Comparison of ENCODE assay signal across 14 cellular contexts in genomic region chr22:39264344-39265116, GRCh38. TPM values are rescaled to one million over a fixed set of nuclear protein-coding genes. Genes with fewer than 3 reads are reported as not detected.
DNase-seq lines count a peak whose midpoint lies in the region; ATAC-seq, FAIRE-seq and TF ChIP-seq lines count a peak whose summit lies in the region.
"Had no signal": no experiment of that assay in that cellular context is flagged by ENCODE, and none has a peak within 500 bp of the region (broad histone marks: within the 10 kb centered on the region; RNA-seq: fewer than 3 reads in every experiment).

No MANE protein-coding gene starts in this region.

- H3K27ac ChIP-seq in HepG2 (ENCODE audit: extremely low read length, insufficient read depth, low read length) (no peak overlapping the region), tibial nerve (peak overlapping the region in 1 of 4 donors; percentile 15), stomach (peak overlapping the region in 1 of 5 donors; percentile 41)
- H3K27ac ChIP-seq: pancreas had no signal

- H3K27me3 ChIP-seq in HepG2 (ENCODE audit: control insufficient read depth in 1 of 2, insufficient read depth in 2 of 2, low read length in 2 of 2) (peaks cover 0 to 10% of the 10 kb centered on the region in 2 experiments; a peak in 3 of 5 replicates), tibial nerve (no peaks in the 10 kb centered on the region), stomach (no peaks in the 10 kb centered on the region)
- H3K27me3 ChIP-seq: dorsolateral prefrontal cortex, pancreas had no signal

- H3K4me3 ChIP-seq in HepG2 (replicated peaks in 1 of 3; ENCODE audit: insufficient read depth in 1 of 3, low read depth in 2 of 3, low read length in 3 of 3) = no peak overlapping the region
- no peak overlapping the region for H3K4me3 ChIP-seq in tibial nerve
- no peak overlapping the region for H3K4me3 ChIP-seq in stomach
- H3K4me3 ChIP-seq: dorsolateral prefrontal cortex, pancreas had no signal

- no peak overlapping the region for H3K9ac ChIP-seq in HepG2 (ENCODE audit: insufficient read depth, low read depth, low read length)

- POLR2A ChIA-PET in HepG2 (lab: Yijun Ruan, JAX) = no interaction called here

- H3K4me2 ChIP-seq in HepG2 (ENCODE audit: low read depth, low read length) = no peak overlapping the region

- no peaks in the 10 kb centered on the region for H3K27me3 Mint-ChIP-seq in activated naive CD4-positive, alpha-beta T cell treated with anti-CD3 and anti-CD28 coated beads, Interleukin-2, amount 50 U/mL, for 24 hours
- H3K27me3 Mint-ChIP-seq in activated T-helper 1 cell treated with anti-CD3 and anti-CD28 coated beads, Interleukin-12 subunit alpha, Interleukin-12 subunit beta, Interleukin-2, Interleukin-4 antibody, amounts not matched to agents 30 ng/mL and 10 ng/mL and 1 ng/mL, durations not matched to agents 14 hours and 24 hours and 36 hours (ENCODE audit: insufficient read depth) = peaks cover 2% of the 10 kb centered on the region
- H3K27me3 Mint-ChIP-seq: activated CD8-positive, alpha-beta memory T cell treated with anti-CD3 and anti-CD28 coated beads, Interleukin-2, amount 10 ng/mL, durations not matched to agents 7 days and 5 days had no signal

- no peaks in the 10 kb centered on the region for H3K36me3 ChIP-seq in HepG2 (replicated peaks in 1 of 2; ENCODE audit: control insufficient read depth in 1 of 2, insufficient read depth in 2 of 2, low read length in 2 of 2)
- peaks cover 0 to 4% (median 0%) of the 10 kb centered on the region in 3 donors for H3K36me3 ChIP-seq in tibial nerve
- H3K36me3 ChIP-seq in stomach = no peaks in the 10 kb centered on the region
- H3K36me3 ChIP-seq: pancreas had no signal

- H3K4me1 Mint-ChIP-seq in activated naive CD4-positive, alpha-beta T cell treated with anti-CD3 and anti-CD28 coated beads, Interleukin-2, amount 50 U/mL, for 24 hours = no peaks in the 10 kb centered on the region
- peaks cover 28% of the 10 kb centered on the region for H3K4me1 Mint-ChIP-seq in activated T-helper 1 cell treated with anti-CD3 and anti-CD28 coated beads, Interleukin-12 subunit alpha, Interleukin-12 subunit beta, Interleukin-2, Interleukin-4 antibody, amounts not matched to agents 30 ng/mL and 10 ng/mL and 1 ng/mL, durations not matched to agents 14 hours and 24 hours and 36 hours (ENCODE audit: low read depth)

- no peak for TF ChIP-seq CTCF in HepG2 (CRISPR knock-in tag; IDR thresholded peaks at IDR 0.05)
- TF ChIP-seq CTCF in tibial nerve (IDR thresholded peaks at IDR 0.05) = no peak
- TF ChIP-seq CTCF in stomach (IDR thresholded peaks at IDR 0.05) = no peak

- no peak for ATAC-seq in HepG2
- ATAC-seq: activated CD8-positive, alpha-beta memory T cell treated with anti-CD3 and anti-CD28 coated beads, Interleukin-2, amount 10 ng/mL, durations not matched to agents 7 days and 5 days had no signal

- H3K4me1 ChIP-seq in HepG2 (ENCODE audit: insufficient read depth, low read length) (peaks cover 52% of the 10 kb centered on the region), tibial nerve (peaks cover 0 to 5% (median 0%) of the 10 kb centered on the region in 4 donors), stomach (no peaks in the 10 kb centered on the region)
- H3K4me1 ChIP-seq: pancreas had no signal

- peak overlapping the region; percentile 55 for H3K27ac Mint-ChIP-seq in activated naive CD4-positive, alpha-beta T cell treated with anti-CD3 and anti-CD28 coated beads, Interleukin-2, amount 50 U/mL, for 24 hours
- H3K27ac Mint-ChIP-seq in activated T-helper 1 cell treated with anti-CD3 and anti-CD28 coated beads, Interleukin-12 subunit alpha, Interleukin-12 subunit beta, Interleukin-2, Interleukin-4 antibody, amounts not matched to agents 30 ng/mL and 10 ng/mL and 1 ng/mL, durations not matched to agents 14 hours and 24 hours and 36 hours = peak overlapping the region; percentile 70
- H3K27ac Mint-ChIP-seq: activated CD8-positive, alpha-beta memory T cell treated with anti-CD3 and anti-CD28 coated beads, Interleukin-2, amount 10 ng/mL, durations not matched to agents 7 days and 5 days had no signal

- no peak for FAIRE-seq in HepG2 (lab: Jason Lieb, UNC)
- FAIRE-seq: pancreas had no signal

- intact Hi-C loops in activated T-helper 1 cell treated with anti-CD3 and anti-CD28 coated beads, Interleukin-12 subunit alpha, Interleukin-12 subunit beta, Interleukin-2, Interleukin-4 antibody, amounts not matched to agents 30 ng/mL and 10 ng/mL and 1 ng/mL, durations not matched to agents 14 hours and 24 hours and 36 hours (cut with micrococcal nuclease) = no loop called here
- intact Hi-C loops in HepG2 (cut with micrococcal nuclease; ENCODE audit: unreplicated experiment) = loop anchor here (5.0 kb wide), 1 partner anchor 38 kb away; no protein-coding TSS in a partner anchor
- intact Hi-C loops in stomach (cut with DNase I; ENCODE audit: low total_unique reads) = no loop called here

- WGBS in HepG2 (ENCODE audit: low lambda C conversion rate) = 50% methylated on average over 11 of the region's 14 CpGs
- 69 to 78% methylated on average over 13 to 14 of the region's 14 CpGs for WGBS in tibial nerve, 2 donors
- 64 to 82% (median 76%) methylated on average over 13 to 14 of the region's 14 CpGs for WGBS in stomach, 5 donors

- CTCF ChIA-PET in HepG2 (lab: Yijun Ruan, JAX; ENCODE audit: low intra/inter-chr PET ratio, low total read pairs) = no interaction called here

- H4K20me1 ChIP-seq in HepG2 (ENCODE audit: insufficient read depth, low read length) = no peaks in the 10 kb centered on the region

- H2AFZ ChIP-seq in HepG2 (ENCODE audit: low read length) = no peak overlapping the region

- no peaks in the 10 kb centered on the region; the same call in none of the 2 replicates for H3K9me3 ChIP-seq in HepG2 (ENCODE audit: low read length)
- peaks cover 0 to 22% (median 1%) of the 10 kb centered on the region in 4 donors for H3K9me3 ChIP-seq in tibial nerve
- peaks cover 10 to 18% (median 15%) of the 10 kb centered on the region in 4 donors for H3K9me3 ChIP-seq in stomach
- H3K9me3 ChIP-seq: pancreas had no signal

- no peak for TF ChIP-seq EP300 in HepG2 (IDR thresholded peaks at IDR 0.05; ENCODE audit: low read depth in 2 of 2, low read length in 2 of 2)
- TF ChIP-seq EP300 in HepG2 (CRISPR knock-in tag; IDR thresholded peaks at IDR 0.05; ENCODE audit: borderline replicate concordance) = no peak
- peak in 1 of 2 donors; percentile 39 for TF ChIP-seq EP300 in tibial nerve (IDR thresholded peaks at IDR 0.05)
- no peak for TF ChIP-seq EP300 in stomach (IDR thresholded peaks at IDR 0.05)

- no peak for DNase-seq in activated naive CD4-positive, alpha-beta T cell (lab: John Stamatoyannopoulos, UW)
- DNase-seq in activated T-helper 1 cell treated with anti-CD3 and anti-CD28 coated beads, Interleukin-12 subunit alpha, Interleukin-12 subunit beta, Interleukin-2, Interleukin-4 antibody, amounts not matched to agents 30 ng/mL and 10 ng/mL and 1 ng/mL, durations not matched to agents 14 hours and 24 hours and 36 hours (ENCODE audit: low spot score) = no peak
- DNase-seq in HepG2 (ENCODE audit: low spot score) (no peak), tibial nerve (ENCODE audit: low spot score in 2 of 2) (peak; percentile 42 to 60), stomach (no peak), NCI-H2171 treated with DMSO at 0.1 percent for 48 hours (lab: John Stamatoyannopoulos, UW) (no peak)
- DNase-seq in activated naive CD4-positive, alpha-beta T cell treated with Interleukin-2 at 50 U/mL for 16 hours = no peak
- DNase-seq: activated CD8-positive, alpha-beta memory T cell treated with anti-CD3 and anti-CD28 coated beads, Interleukin-2, amount 10 ng/mL, durations not matched to agents 7 days and 5 days; NCI-H1105 treated with DMSO at 0.1 percent for 48 hours; stimulated activated CD4-positive, alpha-beta T cell treated with anti-CD3 and anti-CD28 coated beads, Interleukin-15, amount 100 ng/mL, for 24 hours had no signal

- in situ Hi-C loops in HepG2 (cut with HindIII; ENCODE audit: extremely low pct_ligation_motif_present, low pct_unique_long_range_greater_than_20kb) = no loop called here

- no peaks in the 10 kb centered on the region for H3K9me3 Mint-ChIP-seq in activated naive CD4-positive, alpha-beta T cell treated with anti-CD3 and anti-CD28 coated beads, Interleukin-2, amount 50 U/mL, for 24 hours
- H3K9me3 Mint-ChIP-seq in activated T-helper 1 cell treated with anti-CD3 and anti-CD28 coated beads, Interleukin-12 subunit alpha, Interleukin-12 subunit beta, Interleukin-2, Interleukin-4 antibody, amounts not matched to agents 30 ng/mL and 10 ng/mL and 1 ng/mL, durations not matched to agents 14 hours and 24 hours and 36 hours = peaks cover 21% of the 10 kb centered on the region

- no peaks in the 10 kb centered on the region for H3K79me2 ChIP-seq in HepG2 (ENCODE audit: insufficient read depth, low read length)

- TF ChIP-seq POLR2A in HepG2 (IDR thresholded peaks at IDR 0.05; ENCODE audit: insufficient read depth in 1 of 2, low read depth in 2 of 2, low read length in 2 of 2) (no peak), tibial nerve (IDR thresholded peaks at IDR 0.05) (no peak), stomach (IDR thresholded peaks at IDR 0.05) (no peak)

- no peak for TF ChIP-seq RAD21 in HepG2 (CRISPR knock-in tag; IDR thresholded peaks at IDR 0.05)

- no peak overlapping the region for H3K4me3 Mint-ChIP-seq in activated naive CD4-positive, alpha-beta T cell treated with anti-CD3 and anti-CD28 coated beads, Interleukin-2, amount 50 U/mL, for 24 hours
- no peak overlapping the region for H3K4me3 Mint-ChIP-seq in activated T-helper 1 cell treated with anti-CD3 and anti-CD28 coated beads, Interleukin-12 subunit alpha, Interleukin-12 subunit beta, Interleukin-2, Interleukin-4 antibody, amounts not matched to agents 30 ng/mL and 10 ng/mL and 1 ng/mL, durations not matched to agents 14 hours and 24 hours and 36 hours
- H3K4me3 Mint-ChIP-seq: activated CD8-positive, alpha-beta memory T cell treated with anti-CD3 and anti-CD28 coated beads, Interleukin-2, amount 10 ng/mL, durations not matched to agents 7 days and 5 days had no signal

- H3K36me3 Mint-ChIP-seq in activated naive CD4-positive, alpha-beta T cell treated with anti-CD3 and anti-CD28 coated beads, Interleukin-2, amount 50 U/mL, for 24 hours = peaks cover 4% of the 10 kb centered on the region
- peaks cover 2% of the 10 kb centered on the region for H3K36me3 Mint-ChIP-seq in activated T-helper 1 cell treated with anti-CD3 and anti-CD28 coated beads, Interleukin-12 subunit alpha, Interleukin-12 subunit beta, Interleukin-2, Interleukin-4 antibody, amounts not matched to agents 30 ng/mL and 10 ng/mL and 1 ng/mL, durations not matched to agents 14 hours and 24 hours and 36 hours (ENCODE audit: low read depth)
- H3K36me3 Mint-ChIP-seq: activated CD8-positive, alpha-beta memory T cell treated with anti-CD3 and anti-CD28 coated beads, Interleukin-2, amount 10 ng/mL, durations not matched to agents 7 days and 5 days had no signal

- BruUV-seq in HepG2 (replicated peaks; lab: Mats Ljungman, UMichigan) = no TSS peak

RNA-seq across cellular contexts. Expression of gene PDGFB, which starts 19.7 kb away (rescaled TPM):
- total RNA-seq in activated T-helper 1 cell treated with anti-CD3 and anti-CD28 coated beads, Interleukin-12 subunit alpha, Interleukin-12 subunit beta, Interleukin-2, Interleukin-4 antibody, amounts not matched to agents 30 ng/mL and 10 ng/mL and 1 ng/mL, durations not matched to agents 14 hours and 24 hours and 36 hours = 0.78 and 1.2 TPM in 2 replicates
- total RNA-seq in HepG2 (2016; rRNA removed; fragmentation: Illumina TruSeq; extraction: Trizol) (0.65 and 1.4 TPM in 2 replicates), tibial nerve (10 to 100 TPM in 2 of 4 donors, 1 to 10 TPM in 2; 7.5 to 22.2 (median 10.2) TPM), stomach (10 to 100 TPM in 2 of 5 donors, 1 to 10 TPM in 3; 1.2 to 58.5 (median 9.5) TPM)
- total RNA-seq in HepG2 (2016; cell fraction: cytosol; rRNA removed; fragmentation: Illumina TruSeq; extraction: Trizol; ENCODE audit: low read depth) = 0.26 and 0.30 TPM in 2 replicates
- total RNA-seq in HepG2 (2016; cell fraction: insoluble cytoplasmic fraction; rRNA removed; fragmentation: Illumina TruSeq; extraction: Trizol) = 1.0 and 1.1 TPM in 2 replicates
- 0.76 and 1.4 TPM in 2 replicates for total RNA-seq in HepG2 (2016; cell fraction: membrane; rRNA removed; fragmentation: Illumina TruSeq; extraction: Trizol)
- 1.7 and 2.0 TPM in 2 replicates for total RNA-seq in HepG2 (2016; cell fraction: nucleus; rRNA removed; fragmentation: Illumina TruSeq; extraction: Trizol)
- polyA plus RNA-seq in HepG2 (2011; rRNA removed) (10.1 and 12.8 TPM in 2 replicates), stomach (1 to 10 TPM; 3.6 to 4.1 (median 3.6) TPM)
- polyA plus RNA-seq in HepG2 (2011; cell fraction: cytosol; rRNA removed) = 12.7 and 12.9 TPM in 2 replicates
- polyA plus RNA-seq in HepG2 (2011; cell fraction: nucleus; rRNA removed) = 37.3 and 38.1 TPM in 2 replicates
- 11.5 and 12.7 TPM in 2 replicates for polyA plus RNA-seq in HepG2 (2012)
- 0.15 and 0.27 TPM in 2 replicates for polyA plus RNA-seq in HepG2 (2016; cell fraction: cytosol; fragmentation: Illumina TruSeq; extraction: Trizol; ENCODE audit: low read depth)
- polyA plus RNA-seq in HepG2 (2016; cell fraction: insoluble cytoplasmic fraction; fragmentation: Illumina TruSeq; extraction: Trizol; ENCODE audit: low read depth) = 0.72 and 0.85 TPM in 2 replicates
- 0.63 and 0.68 TPM in 2 replicates for polyA plus RNA-seq in HepG2 (2016; cell fraction: membrane; fragmentation: Illumina TruSeq; extraction: Trizol; ENCODE audit: low read depth)
- polyA plus RNA-seq in HepG2 (2016; cell fraction: nucleus; fragmentation: Illumina TruSeq; extraction: Trizol; ENCODE audit: insufficient read depth, low read depth) = 3.3 and 3.9 TPM in 2 replicates
- 2.3 and 28.2 TPM in 2 replicates for polyA minus RNA-seq in HepG2 (2011; rRNA and poly(A)+ RNA removed; ENCODE audit: low replicate concordance)
- polyA minus RNA-seq in HepG2 (2011; cell fraction: cytosol; rRNA and poly(A)+ RNA removed) = 13.6 and 16.1 TPM in 2 replicates
- 7.7 and 9.6 TPM in 2 replicates for polyA minus RNA-seq in HepG2 (2011; cell fraction: nucleus; rRNA and poly(A)+ RNA removed)
- total RNA-seq: NCI-H460 had no signal

RNA-seq across cellular contexts. Expression of gene RPL3, which starts 54.9 kb away (rescaled TPM):
- 1,905 and 1,941 TPM in 2 replicates for total RNA-seq in activated T-helper 1 cell treated with anti-CD3 and anti-CD28 coated beads, Interleukin-12 subunit alpha, Interleukin-12 subunit beta, Interleukin-2, Interleukin-4 antibody, amounts not matched to agents 30 ng/mL and 10 ng/mL and 1 ng/mL, durations not matched to agents 14 hours and 24 hours and 36 hours
- total RNA-seq in HepG2 (2016; rRNA removed; fragmentation: Illumina TruSeq; extraction: Trizol) = 1,051 and 1,499 TPM in 2 replicates
- total RNA-seq in HepG2 (2016; cell fraction: cytosol; rRNA removed; fragmentation: Illumina TruSeq; extraction: Trizol; ENCODE audit: low read depth) = 1,087 and 1,361 TPM in 2 replicates
- total RNA-seq in HepG2 (2016; cell fraction: insoluble cytoplasmic fraction; rRNA removed; fragmentation: Illumina TruSeq; extraction: Trizol) = 1,096 and 1,452 TPM in 2 replicates
- 2,264 and 2,553 TPM in 2 replicates for total RNA-seq in HepG2 (2016; cell fraction: membrane; rRNA removed; fragmentation: Illumina TruSeq; extraction: Trizol)
- total RNA-seq in HepG2 (2016; cell fraction: nucleus; rRNA removed; fragmentation: Illumina TruSeq; extraction: Trizol) = 614 and 672 TPM in 2 replicates
- polyA plus RNA-seq in HepG2 (2011; rRNA removed) = 3,218 and 3,279 TPM in 2 replicates
- polyA plus RNA-seq in HepG2 (2011; cell fraction: cytosol; rRNA removed) = 5,445 and 6,556 TPM in 2 replicates
- polyA plus RNA-seq in HepG2 (2011; cell fraction: nucleus; rRNA removed) = 1,725 and 2,021 TPM in 2 replicates
- 2,306 and 3,237 TPM in 2 replicates for polyA plus RNA-seq in HepG2 (2012)
- polyA plus RNA-seq in HepG2 (2016; cell fraction: cytosol; fragmentation: Illumina TruSeq; extraction: Trizol; ENCODE audit: low read depth) = 2,660 and 3,068 TPM in 2 replicates
- polyA plus RNA-seq in HepG2 (2016; cell fraction: insoluble cytoplasmic fraction; fragmentation: Illumina TruSeq; extraction: Trizol; ENCODE audit: low read depth) = 2,953 and 3,012 TPM in 2 replicates
- 4,441 and 4,891 TPM in 2 replicates for polyA plus RNA-seq in HepG2 (2016; cell fraction: membrane; fragmentation: Illumina TruSeq; extraction: Trizol; ENCODE audit: low read depth)
- 1,802 and 1,847 TPM in 2 replicates for polyA plus RNA-seq in HepG2 (2016; cell fraction: nucleus; fragmentation: Illumina TruSeq; extraction: Trizol; ENCODE audit: insufficient read depth, low read depth)
- polyA minus RNA-seq in HepG2 (2011; rRNA and poly(A)+ RNA removed; ENCODE audit: low replicate concordance) = 2,170 and 2,278 TPM in 2 replicates
- 946 and 956 TPM in 2 replicates for polyA minus RNA-seq in HepG2 (2011; cell fraction: cytosol; rRNA and poly(A)+ RNA removed)
- polyA minus RNA-seq in HepG2 (2011; cell fraction: nucleus; rRNA and poly(A)+ RNA removed) = 510 and 805 TPM in 2 replicates
- total RNA-seq in tibial nerve = 1,000 to 10,000 TPM; 1,869 to 2,331 (median 1,970) TPM
- total RNA-seq in stomach = 1,000 to 10,000 TPM in 4 of 5 donors, 100 to 1,000 TPM in 1; 940 to 2,730 (median 1,959) TPM
- polyA plus RNA-seq in stomach = 1,000 to 10,000 TPM; 2,938 to 5,267 (median 3,478) TPM

Comparison
In these comparisons a context has a peak if more than half of its experiments do, and no peak if none do; other contexts are left out.
1. DNase-seq: peak in tibial nerve (2 of 2); none in activated naive CD4-positive, alpha-beta T cell (0 of 4), activated T-helper 1 cell treated with anti-CD3 and anti-CD28 coated beads, Interleukin-12 subunit alpha, Interleukin-12 subunit beta, Interleukin-2, Interleukin-4 antibody, amounts not matched to agents 30 ng/mL and 10 ng/mL and 1 ng/mL, durations not matched to agents 14 hours and 24 hours and 36 hours (single experiment), HepG2 (single experiment), activated naive CD4-positive, alpha-beta T cell treated with Interleukin-2 at 50 U/mL for 16 hours (single experiment), stomach (single experiment) and NCI-H2171 treated with DMSO at 0.1 percent for 48 hours (single experiment).